ENCODE assay signal across 21 cellular contexts in the genomic region with DNA sequence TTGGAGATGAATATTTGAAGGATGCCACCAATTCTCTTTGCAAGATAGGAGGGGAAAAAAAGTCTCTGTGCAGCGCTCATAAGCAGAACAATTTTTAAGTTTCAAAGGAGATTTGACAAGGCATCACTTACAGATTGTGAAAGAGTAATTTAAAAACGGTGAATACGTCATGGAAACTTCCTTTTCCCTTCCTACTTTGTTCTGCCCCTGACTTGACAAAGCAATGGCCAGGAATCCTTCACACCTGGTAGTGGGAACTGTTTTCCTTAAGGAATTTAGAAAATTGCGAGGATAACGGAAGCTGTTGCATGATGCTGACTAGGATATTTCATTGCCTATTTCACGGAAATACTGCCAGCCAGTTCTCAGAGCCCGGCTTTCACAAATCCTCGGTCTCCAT. TPM values are rescaled to one million over a fixed set of nuclear protein-coding genes. Genes with fewer than 3 reads are reported as not detected.
DNase-seq lines count a peak whose midpoint lies in the region; ATAC-seq, FAIRE-seq and TF ChIP-seq lines count a peak whose summit lies in the region.
"Had no signal": no experiment of that assay in that cellular context is flagged by ENCODE, and none has a peak within 500 bp of the region (broad histone marks: within the 10 kb centered on the region; RNA-seq: fewer than 3 reads in every experiment).

No MANE protein-coding gene starts in this region.

- intact Hi-C loops in activated T-helper 1 cell treated with anti-CD3 and anti-CD28 coated beads, Interleukin-12 subunit alpha, Interleukin-12 subunit beta, Interleukin-2, Interleukin-4 antibody, amounts not matched to agents 30 ng/mL and 10 ng/mL and 1 ng/mL, durations not matched to agents 14 hours and 24 hours and 36 hours (cut with micrococcal nuclease) = loop anchor here (5.0 kb wide), 1 partner anchor 151 kb away; no protein-coding TSS in a partner anchor

- peaks cover 89% of the 10 kb centered on the region for H3K4me1 ChIP-seq in DOHH2 (ENCODE audit: control insufficient read depth, low read length)
- H3K4me1 ChIP-seq: Peyer's patch had no signal

- peak overlapping the region; percentile 45 for H3K4me3 ChIP-seq in DOHH2 (ENCODE audit: low read length)
- H3K4me3 ChIP-seq: Peyer's patch had no signal

- H3K4me3 Mint-ChIP-seq in activated T-helper 1 cell treated with anti-CD3 and anti-CD28 coated beads, Interleukin-12 subunit alpha, Interleukin-12 subunit beta, Interleukin-2, Interleukin-4 antibody, amounts not matched to agents 30 ng/mL and 10 ng/mL and 1 ng/mL, durations not matched to agents 14 hours and 24 hours and 36 hours = no peak overlapping the region
- H3K4me3 Mint-ChIP-seq in natural killer cell treated with Interleukin-12 subunit alpha and Interleukin-12 subunit beta and Interleukin-15 and Interleukin-18, amount 100 ng/mL, for 72 hours = peak overlapping the region; percentile 64
- H3K4me3 Mint-ChIP-seq: CD4-positive, alpha-beta T cell had no signal

- H3K36me3 ChIP-seq in DOHH2 (ENCODE audit: control insufficient read depth, low read length) = no peaks in the 10 kb centered on the region
- H3K36me3 ChIP-seq: Peyer's patch had no signal

- H3K9me3 Mint-ChIP-seq in activated T-helper 1 cell treated with anti-CD3 and anti-CD28 coated beads, Interleukin-12 subunit alpha, Interleukin-12 subunit beta, Interleukin-2, Interleukin-4 antibody, amounts not matched to agents 30 ng/mL and 10 ng/mL and 1 ng/mL, durations not matched to agents 14 hours and 24 hours and 36 hours = no peaks in the 10 kb centered on the region
- no peaks in the 10 kb centered on the region for H3K9me3 Mint-ChIP-seq in natural killer cell treated with Interleukin-12 subunit alpha and Interleukin-12 subunit beta and Interleukin-15 and Interleukin-18, amount 100 ng/mL, for 72 hours
- H3K9me3 Mint-ChIP-seq: CD4-positive, alpha-beta T cell had no signal

- no peak for FAIRE-seq in GM12892 (lab: Jason Lieb, UNC)
- FAIRE-seq: GM12891 had no signal

- H3K27ac ChIP-seq in DOHH2 (ENCODE audit: low read depth, low read length) = peak overlapping the region; percentile 82
- H3K27ac ChIP-seq: KMS-11, Peyer's patch had no signal

- no peaks in the 10 kb centered on the region for H3K79me2 ChIP-seq in DOHH2 (ENCODE audit: control insufficient read depth, low read length)

- no peaks in the 10 kb centered on the region for H3K9me3 ChIP-seq in DOHH2 (ENCODE audit: control insufficient read depth, insufficient read depth, low read length)
- H3K9me3 ChIP-seq: Peyer's patch had no signal

- peak overlapping the region; percentile 33 for H3K27ac Mint-ChIP-seq in activated T-helper 1 cell treated with anti-CD3 and anti-CD28 coated beads, Interleukin-12 subunit alpha, Interleukin-12 subunit beta, Interleukin-2, Interleukin-4 antibody, amounts not matched to agents 30 ng/mL and 10 ng/mL and 1 ng/mL, durations not matched to agents 14 hours and 24 hours and 36 hours
- peak overlapping the region; percentile 85 to 90 for H3K27ac Mint-ChIP-seq in natural killer cell treated with Interleukin-12 subunit alpha and Interleukin-12 subunit beta and Interleukin-15 and Interleukin-18, amount 100 ng/mL, for 72 hours
- H3K27ac Mint-ChIP-seq: CD4-positive, alpha-beta T cell had no signal

- TF ChIP-seq POLR2A in GM12892 (IDR thresholded peaks at IDR 0.05; ENCODE audit: low read depth, low read length) = no peak

- H3K4me2 ChIP-seq in DOHH2 (ENCODE audit: low read length) = peak overlapping the region; percentile 59
- H3K4me2 ChIP-seq: KMS-11 had no signal

- H3K27me3 ChIP-seq in DOHH2 (ENCODE audit: control insufficient read depth, low read length) = no peaks in the 10 kb centered on the region
- H3K27me3 ChIP-seq: Peyer's patch had no signal

- no peak for ATAC-seq in natural killer cell treated with Interleukin-12 subunit alpha and Interleukin-12 subunit beta and Interleukin-15 and Interleukin-18, amount 100 ng/mL, for 72 hours
- ATAC-seq in GM18907 (IDR thresholded peaks at IDR 0.05; ENCODE audit: unreplicated experiment) = no peak

- DNase-seq in MV-4-11 (lab: John Stamatoyannopoulos, UW) (peak; percentile 56), NCI-H146 treated with DMSO at 0.1 percent for 48 hours (lab: John Stamatoyannopoulos, UW; ENCODE audit: unreplicated experiment) (no peak), GM12892 (ENCODE audit: insufficient read length) (no peak)
- DNase-seq in activated T-helper 1 cell treated with anti-CD3 and anti-CD28 coated beads, Interleukin-12 subunit alpha, Interleukin-12 subunit beta, Interleukin-2, Interleukin-4 antibody, amounts not matched to agents 30 ng/mL and 10 ng/mL and 1 ng/mL, durations not matched to agents 14 hours and 24 hours and 36 hours (ENCODE audit: low spot score) = no peak
- no peak for DNase-seq in natural killer cell treated with Interleukin-12 subunit alpha and Interleukin-12 subunit beta and Interleukin-15 and Interleukin-18, amount 100 ng/mL, for 72 hours (ENCODE audit: low spot score)
- no peak for DNase-seq in effector CD8-positive, alpha-beta T cell (lab: John Stamatoyannopoulos, UW)
- DNase-seq: ACHN; AML-193; CD4-positive, alpha-beta T cell; DND-41; GF-D8; GOT3; NCI-H1105; NCI-H1694 treated with DMSO at 0.1 percent for 48 hours; NCI-H226; NCI-H526; Peyer's patch had no signal

- TF ChIP-seq CTCF in DOHH2 (IDR thresholded peaks at IDR 0.05; ENCODE audit: low read depth, low read length, poor library complexity, severe bottlenecking) = no peak

- H3F3A ChIP-seq in DOHH2 (ENCODE audit: control insufficient read depth, insufficient read depth) = peaks cover 23% of the 10 kb centered on the region

- H4K20me1 ChIP-seq in DOHH2 (ENCODE audit: control insufficient read depth, insufficient read depth, low read depth, low read length) = no peaks in the 10 kb centered on the region

- peaks cover 8% of the 10 kb centered on the region for H3K4me1 Mint-ChIP-seq in activated T-helper 1 cell treated with anti-CD3 and anti-CD28 coated beads, Interleukin-12 subunit alpha, Interleukin-12 subunit beta, Interleukin-2, Interleukin-4 antibody, amounts not matched to agents 30 ng/mL and 10 ng/mL and 1 ng/mL, durations not matched to agents 14 hours and 24 hours and 36 hours (ENCODE audit: low read depth)
- H3K4me1 Mint-ChIP-seq in natural killer cell treated with Interleukin-12 subunit alpha and Interleukin-12 subunit beta and Interleukin-15 and Interleukin-18, amount 100 ng/mL, for 72 hours (ENCODE audit: low read depth in 2 of 2) = peaks cover 14 to 17% of the 10 kb centered on the region in 2 donors

- no peaks in the 10 kb centered on the region for H3K27me3 Mint-ChIP-seq in activated T-helper 1 cell treated with anti-CD3 and anti-CD28 coated beads, Interleukin-12 subunit alpha, Interleukin-12 subunit beta, Interleukin-2, Interleukin-4 antibody, amounts not matched to agents 30 ng/mL and 10 ng/mL and 1 ng/mL, durations not matched to agents 14 hours and 24 hours and 36 hours (ENCODE audit: insufficient read depth)
- H3K27me3 Mint-ChIP-seq in natural killer cell treated with Interleukin-12 subunit alpha and Interleukin-12 subunit beta and Interleukin-15 and Interleukin-18, amount 100 ng/mL, for 72 hours = no peaks in the 10 kb centered on the region
- H3K27me3 Mint-ChIP-seq: CD4-positive, alpha-beta T cell had no signal

- no peaks in the 10 kb centered on the region for H3K36me3 Mint-ChIP-seq in activated T-helper 1 cell treated with anti-CD3 and anti-CD28 coated beads, Interleukin-12 subunit alpha, Interleukin-12 subunit beta, Interleukin-2, Interleukin-4 antibody, amounts not matched to agents 30 ng/mL and 10 ng/mL and 1 ng/mL, durations not matched to agents 14 hours and 24 hours and 36 hours (ENCODE audit: low read depth)
- no peaks in the 10 kb centered on the region for H3K36me3 Mint-ChIP-seq in natural killer cell treated with Interleukin-12 subunit alpha and Interleukin-12 subunit beta and Interleukin-15 and Interleukin-18, amount 100 ng/mL, for 72 hours

- H3K9me2 ChIP-seq in DOHH2 (replicated peaks; ENCODE audit: control insufficient read depth, low read length) = no peaks in the 10 kb centered on the region

RNA-seq across cellular contexts. Expression of a gene that starts 16.7 kb away (rescaled TPM):
- total RNA-seq in activated T-helper 1 cell treated with anti-CD3 and anti-CD28 coated beads, Interleukin-12 subunit alpha, Interleukin-12 subunit beta, Interleukin-2, Interleukin-4 antibody, amounts not matched to agents 30 ng/mL and 10 ng/mL and 1 ng/mL, durations not matched to agents 14 hours and 24 hours and 36 hours = 156 and 167 TPM in 2 replicates
- total RNA-seq in natural killer cell treated with Interleukin-12 subunit alpha and Interleukin-12 subunit beta and Interleukin-15 and Interleukin-18, amount 100 ng/mL, for 72 hours = 100 to 1,000 TPM; 226 to 255 TPM
- polyA plus RNA-seq in GM12892 (2012; ENCODE audit: missing spikeins) = 70.3 TPM
